In the genomic region with DNA sequence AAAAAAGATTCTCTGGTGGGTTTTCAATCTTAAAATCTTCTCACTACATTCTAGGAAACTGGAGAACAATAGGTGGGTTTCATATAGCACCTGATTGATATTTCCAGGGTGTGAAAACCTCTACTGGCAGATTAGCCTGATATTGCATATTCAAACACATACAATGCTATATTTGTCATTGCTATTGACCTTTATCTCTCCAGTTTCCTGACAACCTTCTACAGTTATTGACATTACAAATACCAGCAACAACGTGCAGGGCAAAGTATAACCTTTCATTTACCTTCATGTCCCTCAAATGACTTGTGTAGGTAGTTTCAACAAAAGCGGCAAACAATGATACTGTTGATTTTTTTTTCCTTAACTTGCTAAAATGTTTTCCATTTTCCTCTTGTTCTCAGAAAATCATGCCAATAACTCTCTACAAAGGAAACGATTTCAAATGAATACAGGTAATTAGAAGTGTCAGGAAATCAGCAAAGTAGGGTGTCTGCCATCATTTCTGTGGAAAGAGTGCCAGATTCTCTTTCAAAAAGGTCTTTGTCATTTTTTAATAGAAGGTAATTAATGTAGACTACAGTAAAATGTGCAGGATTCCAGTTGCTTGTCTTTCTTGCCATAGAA, we compare ENCODE assay signal across 1 cellular context.
TF ChIP-seq lines count a peak whose summit lies in the region.

No MANE protein-coding gene starts in this region.

TF ChIP-seq in GM12878, 131 proteins besides CTCF, POLR2A, EP300 and RAD21 (continued from another document):
- TF ChIP-seq, protein P1, sequence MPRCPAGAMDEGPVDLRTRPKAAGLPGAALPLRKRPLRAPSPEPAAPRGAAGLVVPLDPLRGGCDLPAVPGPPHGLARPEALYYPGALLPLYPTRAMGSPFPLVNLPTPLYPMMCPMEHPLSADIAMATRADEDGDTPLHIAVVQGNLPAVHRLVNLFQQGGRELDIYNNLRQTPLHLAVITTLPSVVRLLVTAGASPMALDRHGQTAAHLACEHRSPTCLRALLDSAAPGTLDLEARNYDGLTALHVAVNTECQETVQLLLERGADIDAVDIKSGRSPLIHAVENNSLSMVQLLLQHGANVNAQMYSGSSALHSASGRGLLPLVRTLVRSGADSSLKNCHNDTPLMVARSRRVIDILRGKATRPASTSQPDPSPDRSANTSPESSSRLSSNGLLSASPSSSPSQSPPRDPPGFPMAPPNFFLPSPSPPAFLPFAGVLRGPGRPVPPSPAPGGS (IDR thresholded peaks at IDR 0.05; ENCODE audit: borderline replicate concordance, insufficient read depth, low read depth, low read length, poor library complexity, severe bottlenecking) = no peak
- TF ChIP-seq, protein P2, sequence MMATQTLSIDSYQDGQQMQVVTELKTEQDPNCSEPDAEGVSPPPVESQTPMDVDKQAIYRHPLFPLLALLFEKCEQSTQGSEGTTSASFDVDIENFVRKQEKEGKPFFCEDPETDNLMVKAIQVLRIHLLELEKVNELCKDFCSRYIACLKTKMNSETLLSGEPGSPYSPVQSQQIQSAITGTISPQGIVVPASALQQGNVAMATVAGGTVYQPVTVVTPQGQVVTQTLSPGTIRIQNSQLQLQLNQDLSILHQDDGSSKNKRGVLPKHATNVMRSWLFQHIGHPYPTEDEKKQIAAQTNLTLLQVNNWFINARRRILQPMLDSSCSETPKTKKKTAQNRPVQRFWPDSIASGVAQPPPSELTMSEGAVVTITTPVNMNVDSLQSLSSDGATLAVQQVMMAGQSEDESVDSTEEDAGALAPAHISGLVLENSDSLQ (IDR thresholded peaks at IDR 0.05) = no peak
- TF ChIP-seq CHD1 (IDR thresholded peaks at IDR 0.05; ENCODE audit: low read depth, low read length) (no peak), BCL11A (IDR thresholded peaks at IDR 0.05; ENCODE audit: low read depth, low read length) (no peak), TARDBP (IDR thresholded peaks at IDR 0.05; ENCODE audit: borderline replicate concordance) (no peak), TCF12 (IDR thresholded peaks at IDR 0.05; ENCODE audit: low read depth, low read length) (no peak), TCF3 (IDR thresholded peaks at IDR 0.05; ENCODE audit: borderline replicate concordance, insufficient read depth, low read depth, low read length) (no peak), ZNF207 (IDR thresholded peaks at IDR 0.05; ENCODE audit: borderline replicate concordance) (no peak), NBN (IDR thresholded peaks at IDR 0.05) (no peak), NFXL1 (IDR thresholded peaks at IDR 0.05; ENCODE audit: borderline replicate concordance) (no peak), SMARCA5 (IDR thresholded peaks at IDR 0.05) (no peak), CEBPB (IDR thresholded peaks at IDR 0.05; ENCODE audit: borderline replicate concordance in 1 of 2, low read depth in 2 of 2, low read length in 2 of 2) (no peak)
- TF ChIP-seq, protein P3, sequence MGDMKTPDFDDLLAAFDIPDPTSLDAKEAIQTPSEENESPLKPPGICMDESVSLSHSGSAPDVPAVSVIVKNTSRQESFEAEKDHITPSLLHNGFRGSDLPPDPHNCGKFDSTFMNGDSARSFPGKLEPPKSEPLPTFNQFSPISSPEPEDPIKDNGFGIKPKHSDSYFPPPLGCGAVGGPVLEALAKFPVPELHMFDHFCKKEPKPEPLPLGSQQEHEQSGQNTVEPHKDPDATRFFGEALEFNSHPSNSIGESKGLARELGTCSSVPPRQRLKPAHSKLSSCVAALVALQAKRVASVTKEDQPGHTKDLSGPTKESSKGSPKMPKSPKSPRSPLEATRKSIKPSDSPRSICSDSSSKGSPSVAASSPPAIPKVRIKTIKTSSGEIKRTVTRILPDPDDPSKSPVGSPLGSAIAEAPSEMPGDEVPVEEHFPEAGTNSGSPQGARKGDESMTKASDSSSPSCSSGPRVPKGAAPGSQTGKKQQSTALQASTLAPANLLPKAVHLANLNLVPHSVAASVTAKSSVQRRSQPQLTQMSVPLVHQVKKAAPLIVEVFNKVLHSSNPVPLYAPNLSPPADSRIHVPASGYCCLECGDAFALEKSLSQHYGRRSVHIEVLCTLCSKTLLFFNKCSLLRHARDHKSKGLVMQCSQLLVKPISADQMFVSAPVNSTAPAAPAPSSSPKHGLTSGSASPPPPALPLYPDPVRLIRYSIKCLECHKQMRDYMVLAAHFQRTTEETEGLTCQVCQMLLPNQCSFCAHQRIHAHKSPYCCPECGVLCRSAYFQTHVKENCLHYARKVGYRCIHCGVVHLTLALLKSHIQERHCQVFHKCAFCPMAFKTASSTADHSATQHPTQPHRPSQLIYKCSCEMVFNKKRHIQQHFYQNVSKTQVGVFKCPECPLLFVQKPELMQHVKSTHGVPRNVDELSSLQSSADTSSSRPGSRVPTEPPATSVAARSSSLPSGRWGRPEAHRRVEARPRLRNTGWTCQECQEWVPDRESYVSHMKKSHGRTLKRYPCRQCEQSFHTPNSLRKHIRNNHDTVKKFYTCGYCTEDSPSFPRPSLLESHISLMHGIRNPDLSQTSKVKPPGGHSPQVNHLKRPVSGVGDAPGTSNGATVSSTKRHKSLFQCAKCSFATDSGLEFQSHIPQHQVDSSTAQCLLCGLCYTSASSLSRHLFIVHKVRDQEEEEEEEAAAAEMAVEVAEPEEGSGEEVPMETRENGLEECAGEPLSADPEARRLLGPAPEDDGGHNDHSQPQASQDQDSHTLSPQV (IDR thresholded peaks at IDR 0.05) = no peak
